8 cellular contexts compared by ENCODE assay signal in the genomic region with DNA sequence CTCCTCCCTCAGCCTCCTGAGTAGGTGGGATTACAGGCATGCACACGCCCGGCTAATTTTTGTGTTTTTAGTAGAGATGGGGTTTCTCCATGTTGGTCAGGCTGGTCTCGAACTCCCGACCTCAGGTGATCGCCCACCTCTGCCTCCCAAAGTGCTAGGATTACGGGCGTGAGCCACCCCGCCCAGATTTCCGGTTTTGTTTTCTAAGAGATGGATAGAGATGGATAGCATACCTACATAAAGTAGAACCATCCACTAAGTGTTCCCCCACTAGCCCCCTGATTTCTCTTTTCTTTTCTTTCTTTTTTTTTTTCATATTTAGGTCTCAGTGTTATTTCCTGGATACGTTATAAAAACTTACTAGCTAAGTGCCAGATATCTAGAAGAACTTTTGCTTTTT. TPM values are rescaled to one million over a fixed set of nuclear protein-coding genes. Genes with fewer than 3 reads are reported as not detected.
A peak's percentile ranks its signal among the peaks of the same experiment; 100 is the strongest.
DNase-seq lines count a peak whose midpoint lies in the region; ATAC-seq and TF ChIP-seq lines count a peak whose summit lies in the region.

No MANE protein-coding gene starts in this region.

- CTCF ChIA-PET in activated naive CD4-positive, alpha-beta T cell treated with anti-CD3 and anti-CD28 coated beads for 36 hours (lab: Charles Lee), result interaction anchor here (4.3 kb wide), 1 partner anchor 59 kb away, joined by 29 read pairs; no protein-coding TSS in a partner anchor

- no peaks in the 10 kb centered on the region for H3K27me3 ChIP-seq in adipocyte (replicated peaks; ENCODE audit: control insufficient read depth, insufficient read depth, low read length)
- H3K27me3 ChIP-seq in lower lobe of right lung (ENCODE audit: low read depth), result no peaks in the 10 kb centered on the region
- H3K27me3 ChIP-seq in upper lobe of left lung, result no peaks in the 10 kb centered on the region

- H3K27me3 Mint-ChIP-seq in activated naive CD4-positive, alpha-beta T cell treated with anti-CD3 and anti-CD28 coated beads for 36 hours (ENCODE audit: low read depth), result no peaks in the 10 kb centered on the region

- H3K4me1 ChIP-seq in adipocyte (ENCODE audit: control insufficient read depth, insufficient read depth, low read length) (peaks cover 35% of the 10 kb centered on the region), lower lobe of right lung (peaks cover 57% of the 10 kb centered on the region), upper lobe of left lung (peaks cover 43 to 61% (median 52%) of the 10 kb centered on the region in 4 donors)

- H3K9me3 ChIP-seq in adipocyte (ENCODE audit: control insufficient read depth, low read length) (no peaks in the 10 kb centered on the region), lower lobe of right lung (no peaks in the 10 kb centered on the region), upper lobe of left lung (no peaks in the 10 kb centered on the region)

- no peak for DNase-seq in activated naive CD4-positive, alpha-beta T cell treated with anti-CD3 and anti-CD28 coated beads for 36 hours
- DNase-seq in activated naive CD4-positive, alpha-beta T cell (lab: John Stamatoyannopoulos, UW), result no peak
- peak; percentile 32 for DNase-seq in adipocyte (ENCODE audit: low read depth)
- DNase-seq in lower lobe of right lung, result no peak
- DNase-seq in upper lobe of left lung, result no peak
- DNase-seq in effector CD4-positive, alpha-beta T cell, result no peak
- DNase-seq in DMS114 treated with DMSO at 0.1 percent for 48 hours (lab: John Stamatoyannopoulos, UW; ENCODE audit: unreplicated experiment), result no peak
- DNase-seq in NCI-H524 (lab: John Stamatoyannopoulos, UW), result no peak

- H3K4me3 ChIP-seq in adipocyte (ENCODE audit: low read length) (peak overlapping the region; percentile 99), lower lobe of right lung (peak overlapping the region; percentile 90), upper lobe of left lung (peak overlapping the region; percentile 39 to 81 (median 75))

- H3K27ac ChIP-seq in lower lobe of right lung, result peak overlapping the region; percentile 99
- H3K27ac ChIP-seq in upper lobe of left lung, result peak overlapping the region; percentile 99 to 100 (median 100)

- peak overlapping the region; percentile 99 for H3K9ac ChIP-seq in adipocyte (ENCODE audit: low read length)

- peak overlapping the region; percentile 41 for H3K27ac Mint-ChIP-seq in activated naive CD4-positive, alpha-beta T cell treated with anti-CD3 and anti-CD28 coated beads for 36 hours

- no peaks in the 10 kb centered on the region for H3K9me3 Mint-ChIP-seq in activated naive CD4-positive, alpha-beta T cell treated with anti-CD3 and anti-CD28 coated beads for 36 hours

- no peak for ATAC-seq in lower lobe of right lung
- no peak for ATAC-seq in upper lobe of left lung (ENCODE audit: low FRiP score in 2 of 2)

- H3K4me1 Mint-ChIP-seq in activated naive CD4-positive, alpha-beta T cell treated with anti-CD3 and anti-CD28 coated beads for 36 hours (ENCODE audit: low read depth), result peaks cover 49% of the 10 kb centered on the region

- peak overlapping the region; percentile 96 for H3K4me3 Mint-ChIP-seq in activated naive CD4-positive, alpha-beta T cell treated with anti-CD3 and anti-CD28 coated beads for 36 hours

- TF ChIP-seq CTCF in lower lobe of right lung (IDR thresholded peaks at IDR 0.05) (no peak), upper lobe of left lung (IDR thresholded peaks at IDR 0.05) (no peak)

- H3K36me3 ChIP-seq in adipocyte (ENCODE audit: control insufficient read depth, insufficient read depth, low read length, severe bottlenecking) (no peaks in the 10 kb centered on the region), lower lobe of right lung (peaks cover 4% of the 10 kb centered on the region), upper lobe of left lung (peaks cover 0 to 6% (median 0%) of the 10 kb centered on the region in 4 donors)

- 14 to 24% methylated on average over 10 of the region's 10 CpGs for WGBS in upper lobe of left lung, 2 donors

- TF ChIP-seq POLR2A in upper lobe of left lung (IDR thresholded peaks at IDR 0.05), result no peak

- no peak for TF ChIP-seq EP300 in upper lobe of left lung (IDR thresholded peaks at IDR 0.05)

- peaks cover 11% of the 10 kb centered on the region for H3K36me3 Mint-ChIP-seq in activated naive CD4-positive, alpha-beta T cell treated with anti-CD3 and anti-CD28 coated beads for 36 hours (ENCODE audit: low read depth)

- intact Hi-C loops in activated naive CD4-positive, alpha-beta T cell treated with anti-CD3 and anti-CD28 coated beads for 36 hours (cut with micrococcal nuclease), result loop anchor here (10.0 kb wide), 1 partner anchor 589 kb away; no protein-coding TSS in a partner anchor
- intact Hi-C loops in lower lobe of right lung (cut with DNase I), result no loop called here

RNA-seq across cellular contexts. Expression of a gene that starts 2.0 kb away (rescaled TPM):
- total RNA-seq in activated naive CD4-positive, alpha-beta T cell treated with anti-CD3 and anti-CD28 coated beads for 36 hours, result 100 to 1,000 TPM; 112 to 118 TPM
- total RNA-seq in lower lobe of right lung, result 282 TPM
- 100 to 1,000 TPM; 261 to 514 (median 328) TPM for total RNA-seq in upper lobe of left lung
